16 cellular contexts compared by ENCODE assay signal in genomic region chr20:40481337-40481736, GRCh38.
A peak's percentile ranks its signal among the peaks of the same experiment; 100 is the strongest.
DNase-seq lines count a peak whose midpoint lies in the region; ATAC-seq and TF ChIP-seq lines count a peak whose summit lies in the region.
"Had no signal": no experiment of that assay in that cellular context is flagged by ENCODE, and none has a peak within 500 bp of the region (broad histone marks: within the 10 kb centered on the region; RNA-seq: fewer than 3 reads in every experiment).

No MANE protein-coding gene starts in this region.

- TF ChIP-seq CTCF in esophagus muscularis mucosa (IDR thresholded peaks at IDR 0.05) = no peak
- no peak for TF ChIP-seq CTCF in osteocyte (IDR thresholded peaks at IDR 0.05)
- TF ChIP-seq CTCF in coronary artery (IDR thresholded peaks at IDR 0.05) = no peak

- no peak for TF ChIP-seq POLR2A in esophagus muscularis mucosa (IDR thresholded peaks at IDR 0.05; ENCODE audit: low read depth)

- H3K4me1 Mint-ChIP-seq in osteocyte (ENCODE audit: unreplicated experiment) = no peaks in the 10 kb centered on the region

- H3K4me3 ChIP-seq in esophagus muscularis mucosa (no peak overlapping the region), coronary artery (no peak overlapping the region)

- no peaks in the 10 kb centered on the region for H3K36me3 Mint-ChIP-seq in osteocyte (ENCODE audit: unreplicated experiment)

- no peak overlapping the region for H3K4me3 Mint-ChIP-seq in osteocyte (ENCODE audit: unreplicated experiment)
- H3K4me3 Mint-ChIP-seq: CD4-positive, alpha-beta T cell had no signal

- H3K4me1 ChIP-seq in esophagus muscularis mucosa = no peaks in the 10 kb centered on the region

- H3K9me3 ChIP-seq in esophagus muscularis mucosa = peaks cover 0 to 3% (median 1%) of the 10 kb centered on the region in 4 donors
- H3K9me3 ChIP-seq: Caco-2 had no signal

- H3K27me3 Mint-ChIP-seq in osteocyte (ENCODE audit: unreplicated experiment) = peaks cover 24% of the 10 kb centered on the region

- no peaks in the 10 kb centered on the region for H3K27me3 ChIP-seq in esophagus muscularis mucosa

- TF ChIP-seq EP300 in esophagus muscularis mucosa (IDR thresholded peaks at IDR 0.05) = no peak

- H3K36me3 ChIP-seq in esophagus muscularis mucosa = no peaks in the 10 kb centered on the region

- intact Hi-C loops in esophagus muscularis mucosa (cut with DNase I) = no loop called here

- ATAC-seq in HG03159 (IDR thresholded peaks at IDR 0.05; ENCODE audit: unreplicated experiment) = no peak
- ATAC-seq: HCT116 had no signal

- no peak overlapping the region for H3K27ac Mint-ChIP-seq in osteocyte (ENCODE audit: unreplicated experiment)
- H3K27ac Mint-ChIP-seq: CD4-positive, alpha-beta T cell had no signal

- no peaks in the 10 kb centered on the region for H3K9me3 Mint-ChIP-seq in osteocyte (ENCODE audit: unreplicated experiment)
- H3K9me3 Mint-ChIP-seq: CD4-positive, alpha-beta T cell had no signal

- peak; percentile 46 for DNase-seq in AG08395 (ENCODE audit: low spot score)
- peak; percentile 39 for DNase-seq in GM04504 (ENCODE audit: low read depth)
- peak; percentile 57 for DNase-seq in esophagus muscularis mucosa (ENCODE audit: extremely low spot score)
- peak; percentile 11 for DNase-seq in osteocyte (ENCODE audit: extremely low spot score, unreplicated experiment)
- DNase-seq in nucleus accumbens (lab: John Stamatoyannopoulos, UW) = no peak
- no peak for DNase-seq in NCI-H187 (lab: John Stamatoyannopoulos, UW)
- no peak for DNase-seq in coronary artery (ENCODE audit: low spot score)
- DNase-seq: 8988T; AML-193; Caco-2; CD4-positive, alpha-beta T cell; GOT3; H7 had no signal

- no peak overlapping the region for H3K27ac ChIP-seq in esophagus muscularis mucosa (replicated peaks in 1 of 4)
- H3K27ac ChIP-seq in coronary artery = no peak overlapping the region
- H3K27ac ChIP-seq: C4-2B had no signal

Comparison
In these comparisons a context has a peak if more than half of its experiments do, and no peak if none do; other contexts are left out.
1. DNase-seq: peak in AG08395 (single experiment), GM04504 (single experiment), esophagus muscularis mucosa (single experiment) and osteocyte (single experiment); none in nucleus accumbens (0 of 56), NCI-H187 (0 of 2) and coronary artery (single experiment).